Comparison of ENCODE assay signal across 19 cellular contexts in genomic region chr4:52877006-52877405, GRCh38. TPM values are rescaled to one million over a fixed set of nuclear protein-coding genes. Genes with fewer than 3 reads are reported as not detected.
"Had no signal": no experiment of that assay in that cellular context is flagged by ENCODE, and none has a peak within 500 bp of the region (broad histone marks: within the 10 kb centered on the region; RNA-seq: fewer than 3 reads in every experiment).

No MANE protein-coding gene starts in this region.

- H3K9me3 ChIP-seq: body of pancreas, neutrophil, tibial nerve had no signal

- H3K27ac ChIP-seq: body of pancreas, dorsolateral prefrontal cortex, epithelial cell of prostate, neutrophil, parathyroid adenoma, tibial nerve had no signal

- H3K36me3 ChIP-seq: neutrophil had no signal

- H3K4me3 ChIP-seq: body of pancreas, dorsolateral prefrontal cortex, tibial nerve had no signal

- H3K4me1 ChIP-seq: body of pancreas, parathyroid adenoma, tibial nerve had no signal

- H3K27me3 ChIP-seq: body of pancreas, dorsolateral prefrontal cortex, neutrophil, tibial nerve had no signal

- ATAC-seq: activated CD8-positive, alpha-beta T cell treated with anti-CD3 and anti-CD28 coated beads, Interleukin-2, amount 10 ng/mL, durations not matched to agents 7 days and 5 days; body of pancreas; natural killer cell; stimulated activated naive B cell treated with anti-CD40 and anti-IgM and Interleukin-4, amounts not matched to agents 10 μg/mL and 1 μg/mL and 100 μg/mL, for 72 hours had no signal

- DNase-seq: activated CD4-positive, alpha-beta T cell treated with anti-CD3 and anti-CD28 coated beads, Interleukin-2, amount 10 ng/mL, durations not matched to agents 24 days and 14 days; activated CD8-positive, alpha-beta T cell treated with anti-CD3 and anti-CD28 coated beads, Interleukin-2, amount 10 ng/mL, durations not matched to agents 7 days and 5 days; activated naive CD4-positive, alpha-beta T cell treated with anti-CD3 and anti-CD28 coated beads for 36 hours; activated T-cell treated with anti-CD3 and anti-CD28 coated beads, Interleukin-2, amount 50 U/mL, for 24 hours; body of pancreas; central memory CD4-positive, alpha-beta T cell; dorsolateral prefrontal cortex; hippocampal formation; kidney; mesenchymal stem cell; natural killer cell; stimulated activated naive B cell treated with anti-CD40 and anti-IgM and Interleukin-4, amounts not matched to agents 10 μg/mL and 1 μg/mL and 100 μg/mL, for 72 hours; T-helper 1 cell; T1000 had no signal

RNA-seq across cellular contexts. Expression of gene RASL11B, which starts 14.9 kb away (rescaled TPM):
- total RNA-seq: glomerular endothelial cell, natural killer cell had no signal
